Comparison of ENCODE assay signal across 6 cellular contexts in genomic region chr21:30408782-30409494, GRCh38. TPM values are rescaled to one million over a fixed set of nuclear protein-coding genes. Genes with fewer than 3 reads are reported as not detected.
A peak's percentile ranks its signal among the peaks of the same experiment; 100 is the strongest.
DNase-seq lines count a peak whose midpoint lies in the region; ATAC-seq and TF ChIP-seq lines count a peak whose summit lies in the region.

No MANE protein-coding gene starts in this region.

- H3K4me3 ChIP-seq in HL-60 (replicated peaks; ENCODE audit: insufficient read depth, low read length): no peak overlapping the region
- peak overlapping the region; percentile 43 for H3K4me3 ChIP-seq in OCI-LY1 (ENCODE audit: low read depth, low read length, poor library complexity, severe bottlenecking)

- TF ChIP-seq CTCF in HL-60 (IDR thresholded peaks at IDR 0.05; ENCODE audit: insufficient read depth, low read length) (peak; percentile 44), OCI-LY1 (IDR thresholded peaks at IDR 0.05; ENCODE audit: low read length) (peak; percentile 79)

- no peaks in the 10 kb centered on the region for H3K9me2 ChIP-seq in OCI-LY1 (ENCODE audit: low read depth, low read length)

- no peaks in the 10 kb centered on the region for H3K79me2 ChIP-seq in OCI-LY1 (ENCODE audit: insufficient read depth, low read length)

- no peaks in the 10 kb centered on the region for H3F3A ChIP-seq in OCI-LY1 (ENCODE audit: insufficient read depth, low read length)

- H4K20me1 ChIP-seq in OCI-LY1 (ENCODE audit: insufficient read depth, low read length): no peaks in the 10 kb centered on the region

- no peak overlapping the region for H3K9ac ChIP-seq in OCI-LY1 (ENCODE audit: low read length)

- no peaks in the 10 kb centered on the region for H3K36me3 ChIP-seq in OCI-LY1 (ENCODE audit: insufficient read depth, low read length)

- ATAC-seq in GM18861 (IDR thresholded peaks at IDR 0.05; ENCODE audit: unreplicated experiment) (no peak), GM19397 (IDR thresholded peaks at IDR 0.05; ENCODE audit: unreplicated experiment) (no peak)

- DNase-seq in HL-60 (ENCODE audit: low read depth in 1 of 2, low spot score in 1 of 2) (peak; percentile 15 to 60), foreskin melanocyte (peak; percentile 84), G401 (ENCODE audit: low spot score) (no peak)

- in situ Hi-C loops in G401 (cut with HindIII; ENCODE audit: low sequenced_read_pairs): no loop called here

- H3K4me1 ChIP-seq in OCI-LY1 (ENCODE audit: insufficient read depth, low read length, severe bottlenecking): peaks cover 4% of the 10 kb centered on the region

- peak overlapping the region; percentile 41; the same call in 1 of the 2 replicates for H2AFZ ChIP-seq in OCI-LY1 (ENCODE audit: low read length)

- H3K4me2 ChIP-seq in OCI-LY1 (ENCODE audit: low read length): peak overlapping the region; percentile 67

- no peaks in the 10 kb centered on the region for H3K27me3 ChIP-seq in HL-60 (ENCODE audit: insufficient read depth, poor library complexity, severe bottlenecking)
- H3K27me3 ChIP-seq in OCI-LY1 (ENCODE audit: insufficient read depth, low read length): no peaks in the 10 kb centered on the region

- H3K9me3 ChIP-seq in OCI-LY1 (ENCODE audit: low read length): no peaks in the 10 kb centered on the region

- no peak overlapping the region for H3K27ac ChIP-seq in HL-60 (replicated peaks)
- H3K27ac ChIP-seq in OCI-LY1 (ENCODE audit: low read depth, low read length, poor library complexity, severe bottlenecking): no peak overlapping the region

RNA-seq across cellular contexts. Expression of gene KRTAP13-1, which starts 13.1 kb away (rescaled TPM):
- not detected in 2 replicates for total RNA-seq in G401 (2014; rRNA removed; shearing (Covaris generic))

RNA-seq across cellular contexts. Expression of gene KRTAP13-3, which starts 16.8 kb away (rescaled TPM):
- total RNA-seq in G401 (2014; rRNA removed; shearing (Covaris generic)): not detected in 2 replicates

RNA-seq across cellular contexts. Expression of gene KRTAP13-4, which starts 21.1 kb away (rescaled TPM):
- not detected in 2 replicates for total RNA-seq in G401 (2014; rRNA removed; shearing (Covaris generic))

RNA-seq across cellular contexts. Expression of gene KRTAP15-1, which starts 31.1 kb away (rescaled TPM):
- total RNA-seq in G401 (2014; rRNA removed; shearing (Covaris generic)): not detected in 2 replicates

RNA-seq across cellular contexts. Expression of gene KRTAP13-2, which starts 36.9 kb away (rescaled TPM):
- total RNA-seq in G401 (2014; rRNA removed; shearing (Covaris generic)): not detected in 2 replicates
